Comparison of ENCODE assay signal across 14 cellular contexts in the genomic region with DNA sequence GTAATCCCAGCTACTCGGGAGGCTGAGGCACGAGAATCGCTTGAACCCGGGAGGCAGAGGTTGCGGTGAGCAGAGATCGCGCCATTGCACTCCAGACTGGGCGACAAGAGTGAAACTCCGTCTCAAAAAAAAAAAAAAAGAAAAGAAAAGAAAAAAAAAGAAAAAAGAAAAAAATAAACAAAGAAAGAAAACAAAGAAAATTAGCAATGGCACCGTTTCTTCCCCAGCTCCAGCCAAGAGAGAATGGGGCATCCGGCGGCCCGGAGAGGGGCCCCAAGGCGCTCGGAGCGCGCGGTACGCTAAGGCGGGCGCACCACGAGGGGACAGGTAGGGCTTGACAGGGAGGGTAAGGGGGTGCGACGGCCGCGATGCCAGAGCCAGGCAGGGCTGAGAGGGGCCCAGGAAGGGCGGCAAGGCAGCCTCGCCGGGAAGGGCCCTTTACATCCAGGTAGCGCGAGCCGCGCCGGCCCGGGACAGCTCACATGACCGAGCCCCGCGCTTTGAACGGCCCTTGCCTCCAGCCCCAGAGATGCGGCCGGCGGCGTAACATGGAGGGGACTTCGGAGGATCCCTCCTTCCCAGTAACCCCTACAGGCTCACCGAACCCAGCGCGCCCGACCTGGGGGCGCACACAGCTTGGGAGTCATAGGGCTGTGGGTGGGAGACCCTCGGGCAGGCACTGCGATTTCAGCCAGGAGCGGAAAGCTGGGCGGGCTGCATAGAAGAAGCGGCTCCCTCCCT. TPM values are rescaled to one million over a fixed set of nuclear protein-coding genes. Genes with fewer than 3 reads are reported as not detected.
A peak's percentile ranks its signal among the peaks of the same experiment; 100 is the strongest.
DNase-seq lines count a peak whose midpoint lies in the region; FAIRE-seq and TF ChIP-seq lines count a peak whose summit lies in the region.
"Had no signal": no experiment of that assay in that cellular context is flagged by ENCODE, and none has a peak within 500 bp of the region (broad histone marks: within the 10 kb centered on the region; RNA-seq: fewer than 3 reads in every experiment).

No MANE protein-coding gene starts in this region.

- no peak for TF ChIP-seq CTCF in SU-DHL-6 (IDR thresholded peaks at IDR 0.05; ENCODE audit: insufficient read depth, low read length, poor library complexity, severe bottlenecking)
- no peak for TF ChIP-seq CTCF in sigmoid colon (IDR thresholded peaks at IDR 0.05)

- TF ChIP-seq POLR2A in GM12892 (IDR thresholded peaks at IDR 0.05; ENCODE audit: low read depth, low read length) (no peak), sigmoid colon (IDR thresholded peaks at IDR 0.05) (no peak)

- H3K36me3 ChIP-seq in SU-DHL-6 (ENCODE audit: low read length), result 0 out of 2 replicates have a peak, but pooled peaks cover 3% of the 10 kb centered on the region
- no peaks in the 10 kb centered on the region for H3K36me3 ChIP-seq in iPS DF 6.9 (ENCODE audit: control insufficient read depth, insufficient read depth, low read length)
- H3K36me3 ChIP-seq in sigmoid colon, result no peaks in the 10 kb centered on the region
- no peaks in the 10 kb centered on the region for H3K36me3 ChIP-seq in SJCRH30

- H3K9me3 ChIP-seq in SU-DHL-6 (ENCODE audit: insufficient read depth, low read length) (no peaks in the 10 kb centered on the region), iPS DF 6.9 (ENCODE audit: control insufficient read depth, insufficient read depth, low read length) (no peaks in the 10 kb centered on the region), sigmoid colon (no peaks in the 10 kb centered on the region), SJCRH30 (replicated peaks) (no peaks in the 10 kb centered on the region)

- H3K4me1 ChIP-seq in iPS DF 6.9 (ENCODE audit: control insufficient read depth, insufficient read depth, low read length) (peaks cover 8% of the 10 kb centered on the region; the same call in 1 of the 2 replicates), sigmoid colon (peaks cover 0 to 28% (median 25%) of the 10 kb centered on the region in 4 donors), SJCRH30 (peaks cover 36% of the 10 kb centered on the region)

- TF ChIP-seq EP300 in sigmoid colon (IDR thresholded peaks at IDR 0.05), result no peak

- FAIRE-seq in GM12892 (lab: Jason Lieb, UNC), result no peak
- FAIRE-seq: bronchial epithelial cell had no signal

- H2AFZ ChIP-seq in SU-DHL-6 (ENCODE audit: low read depth, low read length, severe bottlenecking), result no peak overlapping the region

- peaks cover 24% of the 10 kb centered on the region for H3F3A ChIP-seq in SU-DHL-6 (ENCODE audit: insufficient read depth)

- H3K9me2 ChIP-seq in SU-DHL-6 (replicated peaks; ENCODE audit: insufficient read depth, low read length), result no peaks in the 10 kb centered on the region

- H3K9ac ChIP-seq in SU-DHL-6 (ENCODE audit: low read length), result peak overlapping the region; percentile 96

- H3K27me3 ChIP-seq in SU-DHL-6 (ENCODE audit: low read length) (no peaks in the 10 kb centered on the region), iPS DF 6.9 (ENCODE audit: control insufficient read depth, insufficient read depth, low read length) (peaks cover 45% of the 10 kb centered on the region), sigmoid colon (peaks cover 33 to 86% (median 71%) of the 10 kb centered on the region in 3 donors), SJCRH30 (no peaks in the 10 kb centered on the region)

- H3K4me3 ChIP-seq in SU-DHL-6 (ENCODE audit: insufficient read depth, low read length, poor library complexity, severe bottlenecking) (peak overlapping the region; percentile 96), iPS DF 6.9 (ENCODE audit: low read length) (peak overlapping the region; percentile 23; the same call in 1 of the 2 replicates), sigmoid colon (peak overlapping the region; percentile 14 to 47 (median 40)), SJCRH30 (no peak overlapping the region)

- peaks cover 62% of the 10 kb centered on the region for H3K79me2 ChIP-seq in SU-DHL-6 (ENCODE audit: insufficient read depth, low read length)

- H3K4me2 ChIP-seq in SU-DHL-6 (ENCODE audit: low read depth, low read length, poor library complexity, severe bottlenecking), result peak overlapping the region; percentile 97

- intact Hi-C loops in sigmoid colon (cut with DNase I), result no loop called here

- peak; percentile 30 for DNase-seq in GM12892 (ENCODE audit: insufficient read length)
- DNase-seq in iPS DF 6.9 (ENCODE audit: low read depth, low spot score), result no peak
- no peak for DNase-seq in sigmoid colon
- no peak for DNase-seq in activated T-cell treated with anti-CD3 and anti-CD28 coated beads, Interleukin-2, amount 50 U/mL, for 1 hour
- DNase-seq in NCI-H510A treated with DMSO at 0.1 percent for 48 hours (lab: John Stamatoyannopoulos, UW), result no peak
- no peak for DNase-seq in NCI-H1092 (lab: John Stamatoyannopoulos, UW)
- DNase-seq in SJCRH30, result no peak
- DNase-seq: activated T-cell treated with anti-CD3 and anti-CD28 coated beads, Interleukin-2, amount 50 U/mL, for 4 hours; Calu3; NCI-H1417 treated with DMSO at 0.1 percent for 48 hours; OCI-M1 had no signal

- H4K20me1 ChIP-seq in SU-DHL-6 (ENCODE audit: low read depth, low read length), result peaks cover 4% of the 10 kb centered on the region; the same call in 1 of the 2 replicates

- H3K27ac ChIP-seq in SU-DHL-6 (ENCODE audit: low read depth, low read length) (peak overlapping the region; percentile 86), iPS DF 6.9 (ENCODE audit: low read length) (no peak overlapping the region), sigmoid colon (no peak overlapping the region), SJCRH30 (no peak overlapping the region)

- WGBS in iPS DF 6.9 (ENCODE audit: insufficient coverage, insufficient read length), result no CpG with 5 or more reads among the region's 54 CpGs
- 6 to 10% methylated on average over 54 of the region's 54 CpGs for WGBS in sigmoid colon, 2 donors

RNA-seq across cellular contexts. Expression of gene BMP7, which starts 1.4 kb away (rescaled TPM):
- not detected for polyA plus RNA-seq in GM12892 (2012; ENCODE audit: missing spikeins)
- 1 to 10 TPM; 1.5 to 5.4 (median 3.5) TPM for total RNA-seq in sigmoid colon
- 1 to 10 TPM in 1 of 3 donors, under 1 TPM in 2; under 0.01 to 2.5 (median 0.69) TPM for polyA plus RNA-seq in sigmoid colon
- total RNA-seq in SJCRH30 (2014; rRNA removed; shearing (Covaris generic)), result 14.6 and 15.6 TPM in 2 replicates
- total RNA-seq: bronchial epithelial cell, Calu3, fibroblast of villous mesenchyme had no signal
